Comparison of ENCODE assay signal across 15 cellular contexts in the genomic region with DNA sequence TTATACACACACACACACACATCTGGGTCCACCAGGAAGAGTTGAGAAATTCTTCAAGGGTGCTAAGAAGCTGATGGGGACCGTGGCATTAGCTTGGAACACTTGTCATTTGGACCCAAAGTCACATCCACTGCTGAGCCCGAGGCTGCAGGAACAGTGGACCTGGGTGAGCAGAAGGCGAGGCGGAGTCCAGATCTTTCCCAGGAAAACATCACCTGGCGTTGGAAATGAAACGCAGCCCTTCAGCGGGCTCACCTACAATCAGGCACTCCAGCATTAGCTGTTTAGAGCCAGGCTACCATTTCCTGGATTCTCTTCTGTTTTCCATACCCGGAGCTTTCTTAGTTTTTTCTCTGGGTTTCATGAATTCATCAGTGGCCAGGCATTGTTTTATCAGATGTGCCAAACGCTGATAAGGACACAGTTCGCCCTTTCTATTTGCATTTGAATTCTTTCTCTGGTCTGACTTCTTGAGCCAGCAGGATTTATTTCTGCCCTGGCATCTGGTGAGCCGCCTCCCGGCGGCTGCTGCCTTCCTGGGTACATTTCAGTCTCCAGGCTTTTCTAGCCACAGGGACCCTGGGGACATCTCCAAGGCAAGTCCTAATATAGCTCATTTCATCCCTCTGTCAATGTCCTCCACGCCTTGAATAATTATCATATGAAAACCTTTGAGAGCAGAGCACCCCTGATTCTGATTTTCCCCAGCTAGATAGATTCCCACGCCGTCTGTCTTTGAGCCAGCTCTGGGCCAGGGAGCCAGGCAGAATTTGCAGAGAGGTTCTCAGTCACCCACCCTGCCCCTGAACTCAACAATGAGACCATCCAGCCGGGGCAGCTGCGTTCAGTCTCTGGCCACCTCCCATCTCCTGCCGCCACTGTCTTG.
A peak's percentile ranks its signal among the peaks of the same experiment; 100 is the strongest.
DNase-seq lines count a peak whose midpoint lies in the region; ATAC-seq and TF ChIP-seq lines count a peak whose summit lies in the region.
"Had no signal": no experiment of that assay in that cellular context is flagged by ENCODE, and none has a peak within 500 bp of the region (broad histone marks: within the 10 kb centered on the region; RNA-seq: fewer than 3 reads in every experiment).

No MANE protein-coding gene starts in this region.

- H3K4me3 Mint-ChIP-seq in brain, result peak overlapping the region in 4 of 5 experiments; percentile 10 to 61 (median 25)
- H3K4me3 Mint-ChIP-seq in activated T-cell treated with anti-CD3 and anti-CD28 coated beads, Interleukin-2, amount 50 U/mL, for 72 hours, result no peak overlapping the region
- H3K4me3 Mint-ChIP-seq: activated CD4-positive, alpha-beta T cell treated with anti-CD3 and anti-CD28 coated beads for 36 hours; activated T-cell treated with anti-CD3 and anti-CD28 coated beads, Interleukin-2, amount 50 U/mL, for 24 hours had no signal

- no peak for ATAC-seq in GM18520 (IDR thresholded peaks at IDR 0.05; ENCODE audit: unreplicated experiment)
- no peak for ATAC-seq in activated T-cell treated with anti-CD3 and anti-CD28 coated beads, Interleukin-2, amount 50 U/mL, for 72 hours (replicated peaks in 1 of 2)
- ATAC-seq: activated CD4-positive, alpha-beta T cell treated with anti-CD3 and anti-CD28 coated beads for 36 hours; gastrocnemius medialis had no signal

- H3K27ac ChIP-seq in temporal lobe (ENCODE audit: low read depth, low read length), result peak overlapping the region; percentile 60
- H3K27ac ChIP-seq: gastrocnemius medialis, skin epidermis had no signal

- H3K36me3 Mint-ChIP-seq in brain, result no peaks in the 10 kb centered on the region
- H3K36me3 Mint-ChIP-seq in activated T-cell treated with anti-CD3 and anti-CD28 coated beads, Interleukin-2, amount 50 U/mL, for 72 hours (ENCODE audit: insufficient read depth in 2 of 2), result no peaks in the 10 kb centered on the region

- peaks cover 0 to 12% (median 2%) of the 10 kb centered on the region in 5 experiments for H3K9me3 Mint-ChIP-seq in brain
- peaks cover 1 to 3% of the 10 kb centered on the region in 2 donors for H3K9me3 Mint-ChIP-seq in activated T-cell treated with anti-CD3 and anti-CD28 coated beads, Interleukin-2, amount 50 U/mL, for 72 hours
- H3K9me3 Mint-ChIP-seq: activated T-cell treated with anti-CD3 and anti-CD28 coated beads, Interleukin-2, amount 50 U/mL, for 24 hours had no signal

- DNase-seq in NCI-H2107 treated with DMSO at 0.1 percent for 48 hours (lab: John Stamatoyannopoulos, UW; ENCODE audit: unreplicated experiment) (peak; percentile 63), NCI-H2107 (lab: John Stamatoyannopoulos, UW) (no peak), midbrain (lab: John Stamatoyannopoulos, UW) (peak; percentile 86), NCI-H1105 treated with DMSO at 0.1 percent for 48 hours (lab: John Stamatoyannopoulos, UW) (no peak)
- no peak for DNase-seq in activated T-cell treated with anti-CD3 and anti-CD28 coated beads, Interleukin-2, amount 50 U/mL, for 72 hours
- DNase-seq: activated CD4-positive, alpha-beta T cell treated with anti-CD3 and anti-CD28 coated beads for 36 hours; activated T-cell treated with anti-CD3 and anti-CD28 coated beads, Interleukin-2, amount 50 U/mL, for 24 hours; amniotic stem cell; gastrocnemius medialis; SW 1271; testis had no signal

- peaks cover 6% of the 10 kb centered on the region for H3K27me3 Mint-ChIP-seq in brain
- peaks cover 12% of the 10 kb centered on the region for H3K27me3 Mint-ChIP-seq in activated T-cell treated with anti-CD3 and anti-CD28 coated beads, Interleukin-2, amount 50 U/mL, for 72 hours (ENCODE audit: low read depth)

- peaks cover 85% of the 10 kb centered on the region for H3K4me1 Mint-ChIP-seq in brain
- H3K4me1 Mint-ChIP-seq in activated T-cell treated with anti-CD3 and anti-CD28 coated beads, Interleukin-2, amount 50 U/mL, for 72 hours (ENCODE audit: low read depth), result no peaks in the 10 kb centered on the region
- H3K4me1 Mint-ChIP-seq: activated CD4-positive, alpha-beta T cell treated with anti-CD3 and anti-CD28 coated beads for 36 hours had no signal

- no peak for TF ChIP-seq CTCF in brain (conservative IDR thresholded peaks at IDR 0.05)

- peak overlapping the region; percentile 88 to 99 (median 90) for H3K27ac Mint-ChIP-seq in brain
- H3K27ac Mint-ChIP-seq in activated T-cell treated with anti-CD3 and anti-CD28 coated beads, Interleukin-2, amount 50 U/mL, for 72 hours, result no peak overlapping the region
- H3K27ac Mint-ChIP-seq: activated CD4-positive, alpha-beta T cell treated with anti-CD3 and anti-CD28 coated beads for 36 hours; activated T-cell treated with anti-CD3 and anti-CD28 coated beads, Interleukin-2, amount 50 U/mL, for 24 hours had no signal

Comparison
In these comparisons a context has a peak if more than half of its experiments do, and no peak if none do; other contexts are left out.
1. DNase-seq: peak in NCI-H2107 treated with DMSO at 0.1 percent for 48 hours (single experiment) and midbrain (single experiment); none in NCI-H2107 (single experiment), NCI-H1105 treated with DMSO at 0.1 percent for 48 hours (single experiment) and activated T-cell treated with anti-CD3 and anti-CD28 coated beads, Interleukin-2, amount 50 U/mL, for 72 hours (0 of 2).
2. H3K4me3 Mint-ChIP-seq: peak in brain (4 of 5); none in activated T-cell treated with anti-CD3 and anti-CD28 coated beads, Interleukin-2, amount 50 U/mL, for 72 hours (0 of 2).